33 cellular contexts compared by ENCODE assay signal in the genomic region with DNA sequence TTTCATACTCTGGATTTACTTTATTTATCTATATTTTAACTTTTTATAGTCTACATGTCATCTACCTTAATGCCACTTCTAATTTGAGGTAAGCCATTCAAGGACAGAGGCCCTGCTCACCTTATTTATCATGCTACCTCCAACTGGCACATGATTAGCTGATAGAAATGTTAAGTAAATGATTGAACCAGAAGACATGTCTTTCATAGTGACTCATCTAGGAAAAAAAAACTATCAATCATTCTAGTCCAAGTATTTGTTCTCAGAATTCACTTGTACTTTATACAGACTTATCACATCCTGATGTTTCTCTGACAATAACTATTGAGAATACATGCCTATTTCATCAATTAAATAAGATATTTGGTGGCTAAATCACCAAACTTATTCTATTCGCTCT.
"Had no signal": no experiment of that assay in that cellular context is flagged by ENCODE, and none has a peak within 500 bp of the region (broad histone marks: within the 10 kb centered on the region; RNA-seq: fewer than 3 reads in every experiment).

No MANE protein-coding gene starts in this region.

- H3K4me3 ChIP-seq: MG63 had no signal

- H3K9me3 ChIP-seq: MG63 had no signal

- H3K27me3 ChIP-seq: brain microvascular endothelial cell, MG63 had no signal

- H3K36me3 ChIP-seq: brain microvascular endothelial cell, MG63 had no signal

- DNase-seq: activated B cell treated with CpG ODN at 0.5 μM for 24 hours; activated CD4-positive, alpha-beta memory T cell treated with anti-CD3 and anti-CD28 coated beads, Interleukin-2, amount 10 ng/mL, durations not matched to agents 7 days and 5 days; activated CD4-positive, alpha-beta T cell treated with anti-CD3 and anti-CD28 coated beads for 1 hour; activated CD4-positive, alpha-beta T cell treated with anti-CD3 and anti-CD28 coated beads for 48 hours; activated effector memory CD4-positive, alpha-beta T cell treated with anti-CD3 and anti-CD28 coated beads, Interleukin-2, amount 50 U/mL, for 16 hours; activated naive CD4-positive, alpha-beta T cell; activated naive CD4-positive, alpha-beta T cell treated with anti-CD3 and anti-CD28 coated beads, Interleukin-2, amount 50 U/mL, for 16 hours; activated naive CD8-positive, alpha-beta T cell treated with anti-CD3 and anti-CD28 coated beads for 36 hours; activated T-cell treated with anti-CD3 and anti-CD28 coated beads, Interleukin-2, amount 50 U/mL, for 1 hour; activated T-cell treated with anti-CD3 and anti-CD28 coated beads, Interleukin-2, amount 50 U/mL, for 72 hours; amniotic stem cell; aorta; brain microvascular endothelial cell; Kasumi-1; KG1; MG63; NCI-H1048; NCI-H1436 treated with DMSO at 0.1 percent for 48 hours; NCI-H187; NCI-H2029 treated with DMSO at 0.1 percent for 48 hours; NCI-H2107; NCI-H2171; NCI-H510A; NCI-H526; NCI-H748 treated with DMSO at 0.1 percent for 48 hours; NK-92 treated with Interleukin-12 subunit alpha and Interleukin-12 subunit beta, amount 100 ng/mL, for 24 hours; PC-3; Right ventricle myocardium superior; SW 1271; T-helper 1 cell; T-helper 2 cell; T-helper 9 cell had no signal

- H3K27ac ChIP-seq: brain microvascular endothelial cell, VCaP had no signal
